9 cellular contexts compared by ENCODE assay signal in the genomic region with DNA sequence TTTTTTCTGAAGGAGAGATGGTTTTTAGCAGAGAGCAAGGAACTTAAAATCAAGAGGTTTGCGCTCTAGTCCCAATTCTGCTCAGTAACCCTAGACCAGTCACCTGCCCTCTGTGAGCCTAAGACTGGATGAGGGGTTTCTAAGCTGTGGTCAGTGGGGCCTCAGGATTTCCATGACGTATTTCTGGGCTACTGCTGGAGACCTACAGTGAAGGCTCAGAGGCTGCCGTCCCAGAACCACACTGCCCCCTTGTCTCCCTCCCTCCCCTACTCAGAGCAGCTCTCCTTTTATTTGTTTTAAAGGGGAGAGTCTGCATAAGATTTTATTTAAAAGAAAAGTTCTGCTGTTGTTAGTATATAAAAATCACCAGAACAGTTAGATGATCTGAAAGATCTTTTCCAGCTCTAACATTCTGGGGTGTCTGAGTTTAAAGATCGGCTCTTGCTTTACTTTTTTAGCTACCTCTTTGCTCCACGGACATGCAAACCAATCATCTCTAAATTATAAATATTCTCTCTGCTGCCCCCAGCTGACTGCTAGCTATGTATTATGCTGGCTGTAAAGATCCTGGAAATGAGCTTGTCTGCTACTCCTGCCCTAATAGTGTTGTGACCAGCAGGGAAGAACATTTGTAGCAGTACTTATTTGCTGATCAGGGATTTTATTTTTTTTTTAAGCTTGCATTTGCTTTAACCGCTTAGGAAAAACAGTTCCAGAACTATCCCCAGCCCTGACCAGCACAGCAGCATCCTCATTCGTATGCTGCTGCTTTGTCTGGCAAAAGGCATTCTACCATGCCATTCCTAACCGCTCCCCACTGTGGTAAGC. TPM values are rescaled to one million over a fixed set of nuclear protein-coding genes. Genes with fewer than 3 reads are reported as not detected.
A peak's percentile ranks its signal among the peaks of the same experiment; 100 is the strongest.
DNase-seq lines count a peak whose midpoint lies in the region; TF ChIP-seq lines count a peak whose summit lies in the region.
"Had no signal": no experiment of that assay in that cellular context is flagged by ENCODE, and none has a peak within 500 bp of the region (broad histone marks: within the 10 kb centered on the region; RNA-seq: fewer than 3 reads in every experiment).

No MANE protein-coding gene starts in this region.

- no peak overlapping the region for H3K4me3 Mint-ChIP-seq in activated CD4-positive, alpha-beta T cell treated with anti-CD3 and anti-CD28 coated beads, Interleukin-2, amount 10 ng/mL, durations not matched to agents 24 days and 14 days
- peak overlapping the region; percentile 75 for H3K4me3 Mint-ChIP-seq in neural progenitor cell
- H3K4me3 Mint-ChIP-seq in activated T-helper 1 cell treated with anti-CD3 and anti-CD28 coated beads, Interleukin-12 subunit alpha, Interleukin-12 subunit beta, Interleukin-2, Interleukin-4 antibody, amounts not matched to agents 30 ng/mL and 10 ng/mL and 1 ng/mL, durations not matched to agents 14 hours and 24 hours and 36 hours = no peak overlapping the region

- no peaks in the 10 kb centered on the region for H3K27me3 ChIP-seq in neural progenitor cell

- no peaks in the 10 kb centered on the region for H3K79me2 ChIP-seq in neural progenitor cell (ENCODE audit: low read depth)

- H3K27ac ChIP-seq in neural progenitor cell = peak overlapping the region; percentile 9

- no peak overlapping the region for H3K27ac Mint-ChIP-seq in activated CD4-positive, alpha-beta T cell treated with anti-CD3 and anti-CD28 coated beads, Interleukin-2, amount 10 ng/mL, durations not matched to agents 24 days and 14 days
- H3K27ac Mint-ChIP-seq in neural progenitor cell = peak overlapping the region; percentile 95
- no peak overlapping the region for H3K27ac Mint-ChIP-seq in activated T-helper 1 cell treated with anti-CD3 and anti-CD28 coated beads, Interleukin-12 subunit alpha, Interleukin-12 subunit beta, Interleukin-2, Interleukin-4 antibody, amounts not matched to agents 30 ng/mL and 10 ng/mL and 1 ng/mL, durations not matched to agents 14 hours and 24 hours and 36 hours
- H3K27ac Mint-ChIP-seq: activated naive CD4-positive, alpha-beta T cell treated with anti-CD3 and anti-CD28 coated beads, Interleukin-2, amount 50 U/mL, for 72 hours had no signal

- TF ChIP-seq CTCF in neural progenitor cell (IDR thresholded peaks at IDR 0.05) = peak; percentile 49

- peaks cover 24% of the 10 kb centered on the region for H3K4me1 ChIP-seq in neural progenitor cell

- H3K36me3 ChIP-seq in neural progenitor cell = no peaks in the 10 kb centered on the region

- H3K4me2 ChIP-seq in neural progenitor cell = peak overlapping the region; percentile 54

- no peaks in the 10 kb centered on the region for H4K20me1 ChIP-seq in neural progenitor cell (ENCODE audit: low read depth)

- peak; percentile 53 for DNase-seq in activated CD4-positive, alpha-beta T cell treated with anti-CD3 and anti-CD28 coated beads, Interleukin-2, amount 10 ng/mL, durations not matched to agents 24 days and 14 days
- DNase-seq in activated CD4-positive, alpha-beta T cell treated with anti-CD3 and anti-CD28 coated beads, Interleukin-2, amount 50 U/mL, for 1 hour = no peak
- peak; percentile 73 to 85 for DNase-seq in Kasumi-1 (lab: John Stamatoyannopoulos, UW)
- peak; percentile 16 for DNase-seq in SKM-1 (lab: John Stamatoyannopoulos, UW; ENCODE audit: unreplicated experiment)
- peak; percentile 29 for DNase-seq in fibroblast of gingiva (ENCODE audit: low read depth)
- peak; percentile 45 for DNase-seq in neural progenitor cell (ENCODE audit: low spot score)
- DNase-seq in NK-92 treated with Interleukin-12 subunit alpha and Interleukin-12 subunit beta, amount 100 ng/mL, for 24 hours (lab: John Stamatoyannopoulos, UW) = no peak
- DNase-seq in activated T-helper 1 cell treated with anti-CD3 and anti-CD28 coated beads, Interleukin-12 subunit alpha, Interleukin-12 subunit beta, Interleukin-2, Interleukin-4 antibody, amounts not matched to agents 30 ng/mL and 10 ng/mL and 1 ng/mL, durations not matched to agents 14 hours and 24 hours and 36 hours (ENCODE audit: low spot score) = no peak

- no peak overlapping the region for H3K9ac ChIP-seq in neural progenitor cell

- H3K4me1 Mint-ChIP-seq in activated CD4-positive, alpha-beta T cell treated with anti-CD3 and anti-CD28 coated beads, Interleukin-2, amount 10 ng/mL, durations not matched to agents 24 days and 14 days = no peaks in the 10 kb centered on the region
- peaks cover 38% of the 10 kb centered on the region for H3K4me1 Mint-ChIP-seq in neural progenitor cell
- H3K4me1 Mint-ChIP-seq in activated T-helper 1 cell treated with anti-CD3 and anti-CD28 coated beads, Interleukin-12 subunit alpha, Interleukin-12 subunit beta, Interleukin-2, Interleukin-4 antibody, amounts not matched to agents 30 ng/mL and 10 ng/mL and 1 ng/mL, durations not matched to agents 14 hours and 24 hours and 36 hours (ENCODE audit: low read depth) = no peaks in the 10 kb centered on the region

- intact Hi-C loops in activated CD4-positive, alpha-beta T cell treated with anti-CD3 and anti-CD28 coated beads, Interleukin-2, amount 10 ng/mL, durations not matched to agents 24 days and 14 days (cut with micrococcal nuclease) = no loop called here
- intact Hi-C loops in activated T-helper 1 cell treated with anti-CD3 and anti-CD28 coated beads, Interleukin-12 subunit alpha, Interleukin-12 subunit beta, Interleukin-2, Interleukin-4 antibody, amounts not matched to agents 30 ng/mL and 10 ng/mL and 1 ng/mL, durations not matched to agents 14 hours and 24 hours and 36 hours (cut with micrococcal nuclease) = no loop called here

- peak overlapping the region; percentile 97 for H2AFZ ChIP-seq in neural progenitor cell (replicated peaks)

- no peaks in the 10 kb centered on the region for H3K9me3 Mint-ChIP-seq in activated CD4-positive, alpha-beta T cell treated with anti-CD3 and anti-CD28 coated beads, Interleukin-2, amount 10 ng/mL, durations not matched to agents 24 days and 14 days
- H3K9me3 Mint-ChIP-seq in neural progenitor cell = peaks cover 8% of the 10 kb centered on the region
- H3K9me3 Mint-ChIP-seq in activated T-helper 1 cell treated with anti-CD3 and anti-CD28 coated beads, Interleukin-12 subunit alpha, Interleukin-12 subunit beta, Interleukin-2, Interleukin-4 antibody, amounts not matched to agents 30 ng/mL and 10 ng/mL and 1 ng/mL, durations not matched to agents 14 hours and 24 hours and 36 hours = no peaks in the 10 kb centered on the region
- H3K9me3 Mint-ChIP-seq: activated naive CD4-positive, alpha-beta T cell treated with anti-CD3 and anti-CD28 coated beads, Interleukin-2, amount 50 U/mL, for 72 hours had no signal

- H3K27me3 Mint-ChIP-seq in activated CD4-positive, alpha-beta T cell treated with anti-CD3 and anti-CD28 coated beads, Interleukin-2, amount 10 ng/mL, durations not matched to agents 24 days and 14 days = peaks cover 2% of the 10 kb centered on the region
- peaks cover 2% of the 10 kb centered on the region for H3K27me3 Mint-ChIP-seq in neural progenitor cell (ENCODE audit: insufficient read depth, low read depth)
- H3K27me3 Mint-ChIP-seq in activated T-helper 1 cell treated with anti-CD3 and anti-CD28 coated beads, Interleukin-12 subunit alpha, Interleukin-12 subunit beta, Interleukin-2, Interleukin-4 antibody, amounts not matched to agents 30 ng/mL and 10 ng/mL and 1 ng/mL, durations not matched to agents 14 hours and 24 hours and 36 hours (ENCODE audit: insufficient read depth) = peaks cover 2% of the 10 kb centered on the region

- H3K4me3 ChIP-seq in neural progenitor cell = no peak overlapping the region

- no peaks in the 10 kb centered on the region for H3K9me3 ChIP-seq in neural progenitor cell (ENCODE audit: low read depth)

- no peaks in the 10 kb centered on the region for H3K36me3 Mint-ChIP-seq in activated CD4-positive, alpha-beta T cell treated with anti-CD3 and anti-CD28 coated beads, Interleukin-2, amount 10 ng/mL, durations not matched to agents 24 days and 14 days (ENCODE audit: low read depth)
- no peaks in the 10 kb centered on the region for H3K36me3 Mint-ChIP-seq in neural progenitor cell
- H3K36me3 Mint-ChIP-seq in activated T-helper 1 cell treated with anti-CD3 and anti-CD28 coated beads, Interleukin-12 subunit alpha, Interleukin-12 subunit beta, Interleukin-2, Interleukin-4 antibody, amounts not matched to agents 30 ng/mL and 10 ng/mL and 1 ng/mL, durations not matched to agents 14 hours and 24 hours and 36 hours (ENCODE audit: low read depth) = no peaks in the 10 kb centered on the region
- H3K36me3 Mint-ChIP-seq: activated naive CD4-positive, alpha-beta T cell treated with anti-CD3 and anti-CD28 coated beads, Interleukin-2, amount 50 U/mL, for 72 hours had no signal

- H3F3A ChIP-seq in neural progenitor cell (ENCODE audit: low read depth) = peaks cover 21% of the 10 kb centered on the region

RNA-seq across cellular contexts. Expression of a gene that starts 28.6 kb away (rescaled TPM):
- total RNA-seq in activated CD4-positive, alpha-beta T cell treated with anti-CD3 and anti-CD28 coated beads, Interleukin-2, amount 10 ng/mL, durations not matched to agents 24 days and 14 days = 116 and 123 TPM in 2 replicates
- 132 and 172 TPM in 2 replicates for total RNA-seq in neural progenitor cell (ENCODE audit: low replicate concordance)
- total RNA-seq in activated T-helper 1 cell treated with anti-CD3 and anti-CD28 coated beads, Interleukin-12 subunit alpha, Interleukin-12 subunit beta, Interleukin-2, Interleukin-4 antibody, amounts not matched to agents 30 ng/mL and 10 ng/mL and 1 ng/mL, durations not matched to agents 14 hours and 24 hours and 36 hours = 107 and 108 TPM in 2 replicates

Comparison
In these comparisons a context has a peak if more than half of its experiments do, and no peak if none do; other contexts are left out.
1. DNase-seq: peak in activated CD4-positive, alpha-beta T cell treated with anti-CD3 and anti-CD28 coated beads, Interleukin-2, amount 10 ng/mL, durations not matched to agents 24 days and 14 days (single experiment), Kasumi-1 (2 of 2), SKM-1 (single experiment), fibroblast of gingiva (single experiment) and neural progenitor cell (single experiment); none in activated CD4-positive, alpha-beta T cell treated with anti-CD3 and anti-CD28 coated beads, Interleukin-2, amount 50 U/mL, for 1 hour (single experiment), NK-92 treated with Interleukin-12 subunit alpha and Interleukin-12 subunit beta, amount 100 ng/mL, for 24 hours (single experiment) and activated T-helper 1 cell treated with anti-CD3 and anti-CD28 coated beads, Interleukin-12 subunit alpha, Interleukin-12 subunit beta, Interleukin-2, Interleukin-4 antibody, amounts not matched to agents 30 ng/mL and 10 ng/mL and 1 ng/mL, durations not matched to agents 14 hours and 24 hours and 36 hours (single experiment).